ENCODE assay signal across 8 cellular contexts in genomic region chr10:115092258-115092554, GRCh38. TPM values are rescaled to one million over a fixed set of nuclear protein-coding genes. Genes with fewer than 3 reads are reported as not detected.
DNase-seq lines count a peak whose midpoint lies in the region; ATAC-seq and TF ChIP-seq lines count a peak whose summit lies in the region.

No MANE protein-coding gene starts in this region.

- H3K9me3 ChIP-seq in SJCRH30 (replicated peaks): no peaks in the 10 kb centered on the region

- H3K4me1 Mint-ChIP-seq in glutamatergic neuron (ENCODE audit: low read depth, unreplicated experiment): peaks cover 17% of the 10 kb centered on the region

- TF ChIP-seq CTCF in glutamatergic neuron (IDR thresholded peaks at IDR 0.05; ENCODE audit: partially characterized antibody, unreplicated experiment): no peak

- peak overlapping the region; percentile 97 for H3K27ac Mint-ChIP-seq in glutamatergic neuron (ENCODE audit: unreplicated experiment)

- peak overlapping the region; percentile 58 for H3K27ac ChIP-seq in SJCRH30
- H3K27ac ChIP-seq in skin epidermis: no peak overlapping the region

- intact Hi-C loops in Right ventricle myocardium superior (cut with DNase I): no loop called here
- intact Hi-C loops in Right ventricle myocardium inferior (cut with DNase I): no loop called here
- intact Hi-C loops in posterior cingulate gyrus (cut with DNase I): loop anchor here (10.0 kb wide), 1 partner anchor 157 kb away; the partner anchor contains the start of gene TRUB1

- peaks cover 3% of the 10 kb centered on the region for H3K36me3 Mint-ChIP-seq in glutamatergic neuron (ENCODE audit: unreplicated experiment)

- peak overlapping the region; percentile 93 for H3K4me3 ChIP-seq in SJCRH30
- peak overlapping the region; percentile 42 to 63 (median 54) for H3K4me3 ChIP-seq in skin epidermis

- DNase-seq in Right ventricle myocardium superior: no peak
- DNase-seq in Right ventricle myocardium inferior (ENCODE audit: missing footprints): no peak
- DNase-seq in SJCRH30: no peak
- no peak for DNase-seq in glutamatergic neuron
- DNase-seq in posterior cingulate gyrus: no peak
- no peak for DNase-seq in stimulated activated CD4-positive, alpha-beta T cell treated with anti-CD3 and anti-CD28 coated beads, Interleukin-2, amount 100 ng/mL, for 48 hours
- DNase-seq in iPS-NIHi11 (ENCODE audit: low spot score): no peak

- peaks cover 9% of the 10 kb centered on the region for H3K9me3 Mint-ChIP-seq in glutamatergic neuron (ENCODE audit: unreplicated experiment)

- peak; percentile 10 for ATAC-seq in Right ventricle myocardium superior (ENCODE audit: poor library complexity)
- ATAC-seq in Right ventricle myocardium inferior: no peak

- no peaks in the 10 kb centered on the region for H3K36me3 ChIP-seq in SJCRH30

- peaks cover 11% of the 10 kb centered on the region for H3K27me3 Mint-ChIP-seq in glutamatergic neuron (ENCODE audit: unreplicated experiment)

- no peaks in the 10 kb centered on the region for H3K27me3 ChIP-seq in SJCRH30

- H3K4me3 Mint-ChIP-seq in glutamatergic neuron (ENCODE audit: unreplicated experiment): peak overlapping the region; percentile 95

- peaks cover 6% of the 10 kb centered on the region; the same call in 1 of the 2 replicates for H3K4me1 ChIP-seq in SJCRH30

RNA-seq across cellular contexts. Expression of gene ATRNL1, which starts 1.0 kb away (rescaled TPM):
- total RNA-seq in Right ventricle myocardium superior (0.38 TPM), Right ventricle myocardium inferior (0.41 TPM), glutamatergic neuron (ENCODE audit: unreplicated experiment) (35.9 TPM)
- total RNA-seq in SJCRH30 (2014; rRNA removed; shearing (Covaris generic)): 23.1 and 26.3 TPM in 2 replicates

Comparison
In these comparisons a context has a peak if more than half of its experiments do, and no peak if none do; other contexts are left out.
1. RNA of gene ATRNL1, which starts 1.0 kb away (total RNA-seq): 35.9 TPM in glutamatergic neuron (single experiment) and 23.1 to 26.3 TPM in SJCRH30; 0.41 TPM in Right ventricle myocardium inferior (single experiment) and 0.38 TPM in Right ventricle myocardium superior (single experiment); every median in the first group is over 10 times any median in the second.